In genomic region chr9:79613145-79613544, GRCh38 we compare ENCODE assay signal across 14 cellular contexts.
"Had no signal": no experiment of that assay in that cellular context is flagged by ENCODE, and none has a peak within 500 bp of the region (broad histone marks: within the 10 kb centered on the region; RNA-seq: fewer than 3 reads in every experiment).

No MANE protein-coding gene starts in this region.

- H3K9me3 ChIP-seq: testis, uterus had no signal

- H3K27ac ChIP-seq: testis, uterus had no signal

- H3K36me3 ChIP-seq: uterus had no signal

- DNase-seq: activated CD4-positive, alpha-beta memory T cell treated with anti-CD3 and anti-CD28 coated beads for 36 hours; activated CD4-positive, CD25-positive, alpha-beta regulatory T cell treated with anti-CD3 and anti-CD28 coated beads, Interleukin-2, amount 50 U/mL, for 72 hours; activated CD8-positive, alpha-beta memory T cell treated with anti-CD3 and anti-CD28 coated beads, Interleukin-2, amount 50 U/mL, for 4 hours; activated gamma-delta T cell treated with Interleukin-2 at 50 U/mL for 16 hours; activated naive CD8-positive, alpha-beta T cell treated with anti-CD3 and anti-CD28 coated beads for 36 hours; activated T-cell treated with anti-CD3 and anti-CD28 coated beads, Interleukin-2, amount 50 U/mL, for 72 hours; cerebellar nuclear complex; left colon; stimulated activated CD4-positive, alpha-beta T cell treated with anti-CD3 and anti-CD28 coated beads, Interleukin-12 subunit alpha, Interleukin-12 subunit beta, amount 100 ng/mL, for 4 hours; stimulated activated naive CD8-positive, alpha-beta T cell treated with anti-CD3 and anti-CD28 coated beads, Interleukin-15, Interleukin-2, amounts not matched to agents 100 U/mL and 50 U/mL, for 24 hours; testis; uterus had no signal

- H3K27me3 ChIP-seq: testis, uterus had no signal

- ATAC-seq: activated T-cell treated with anti-CD3 and anti-CD28 coated beads, Interleukin-2, amount 50 U/mL, for 72 hours; esophagus mucosa; left colon; stimulated activated naive CD8-positive, alpha-beta T cell treated with anti-CD3 and anti-CD28 coated beads, Interleukin-15, Interleukin-2, amounts not matched to agents 100 U/mL and 50 U/mL, for 24 hours had no signal

- H3K4me3 ChIP-seq: lung, testis, uterus had no signal
